ENCODE assay signal across 13 cellular contexts in genomic region chr3:64612082-64612860, GRCh38.
DNase-seq lines count a peak whose midpoint lies in the region; ATAC-seq and TF ChIP-seq lines count a peak whose summit lies in the region.
"Had no signal": no experiment of that assay in that cellular context is flagged by ENCODE, and none has a peak within 500 bp of the region (broad histone marks: within the 10 kb centered on the region; RNA-seq: fewer than 3 reads in every experiment).

No MANE protein-coding gene starts in this region.

- 38% methylated on average over 4 of the region's 4 CpGs for WGBS in right cardiac atrium

- intact Hi-C loops in right cardiac atrium (cut with DNase I) = no loop called here

- H3K27me3 ChIP-seq in WERI-Rb-1 (ENCODE audit: insufficient read depth, low read depth, severe bottlenecking) (no peaks in the 10 kb centered on the region), right cardiac atrium (ENCODE audit: control insufficient read depth, insufficient read depth) (no peaks in the 10 kb centered on the region)

- peaks cover 14% of the 10 kb centered on the region for H3K4me1 ChIP-seq in right cardiac atrium (ENCODE audit: control insufficient read depth, insufficient read depth, low read length)

- no peak for TF ChIP-seq CTCF in WERI-Rb-1 (IDR thresholded peaks at IDR 0.05; ENCODE audit: low read depth, low read length)

- DNase-seq in H4 (ENCODE audit: low spot score) (peak; percentile 3), WERI-Rb-1 (peak; percentile 64), right cardiac atrium (peak in 1 of 3 donors; percentile 43), skeletal muscle cell (ENCODE audit: low read depth) (peak; percentile 56), CD1c-positive myeloid dendritic cell (ENCODE audit: extremely low spot score) (no peak), NCI-H526 treated with DMSO at 0.1 percent for 48 hours (lab: John Stamatoyannopoulos, UW) (no peak), GF-D8 (lab: John Stamatoyannopoulos, UW) (no peak)
- no peak for DNase-seq in activated CD8-positive, alpha-beta memory T cell treated with anti-CD3 and anti-CD28 coated beads for 24 hours
- DNase-seq: amniotic stem cell; CD8-positive, alpha-beta T cell; H9; natural killer cell; NCI-H1694 had no signal

- ATAC-seq in right cardiac atrium = peak; percentile 89 to 97
- ATAC-seq: CD8-positive, alpha-beta T cell; natural killer cell had no signal

- H3K36me3 ChIP-seq in WERI-Rb-1 = no peaks in the 10 kb centered on the region

- no peaks in the 10 kb centered on the region for H3K9me3 ChIP-seq in WERI-Rb-1 (ENCODE audit: severe bottlenecking)
- no peaks in the 10 kb centered on the region for H3K9me3 ChIP-seq in right cardiac atrium (ENCODE audit: control insufficient read depth, low read length)

- H3K27ac ChIP-seq in WERI-Rb-1 (no peak overlapping the region), right cardiac atrium (ENCODE audit: low read length) (peak overlapping the region; percentile 95)

- H3K4me3 ChIP-seq in WERI-Rb-1 (ENCODE audit: low read depth, low read length) (no peak overlapping the region), right cardiac atrium (ENCODE audit: low read length) (no peak overlapping the region), skeletal muscle cell (ENCODE audit: low read depth, low read length) (no peak overlapping the region)

Comparison
In these comparisons a context has a peak if more than half of its experiments do, and no peak if none do; other contexts are left out.
1. DNase-seq: peak in H4 (single experiment), WERI-Rb-1 (single experiment) and skeletal muscle cell (single experiment); none in CD1c-positive myeloid dendritic cell (single experiment), NCI-H526 treated with DMSO at 0.1 percent for 48 hours (single experiment), GF-D8 (single experiment) and activated CD8-positive, alpha-beta memory T cell treated with anti-CD3 and anti-CD28 coated beads for 24 hours (single experiment).